ENCODE assay signal across 1 cellular context in genomic region chr22:21694795-21695431, GRCh38.
TF ChIP-seq lines count a peak whose summit lies in the region.

No MANE protein-coding gene starts in this region.

TF ChIP-seq in HEK293, 187 proteins besides CTCF, POLR2A, EP300 and RAD21 (continued from another document):
- TF ChIP-seq, protein P1, sequence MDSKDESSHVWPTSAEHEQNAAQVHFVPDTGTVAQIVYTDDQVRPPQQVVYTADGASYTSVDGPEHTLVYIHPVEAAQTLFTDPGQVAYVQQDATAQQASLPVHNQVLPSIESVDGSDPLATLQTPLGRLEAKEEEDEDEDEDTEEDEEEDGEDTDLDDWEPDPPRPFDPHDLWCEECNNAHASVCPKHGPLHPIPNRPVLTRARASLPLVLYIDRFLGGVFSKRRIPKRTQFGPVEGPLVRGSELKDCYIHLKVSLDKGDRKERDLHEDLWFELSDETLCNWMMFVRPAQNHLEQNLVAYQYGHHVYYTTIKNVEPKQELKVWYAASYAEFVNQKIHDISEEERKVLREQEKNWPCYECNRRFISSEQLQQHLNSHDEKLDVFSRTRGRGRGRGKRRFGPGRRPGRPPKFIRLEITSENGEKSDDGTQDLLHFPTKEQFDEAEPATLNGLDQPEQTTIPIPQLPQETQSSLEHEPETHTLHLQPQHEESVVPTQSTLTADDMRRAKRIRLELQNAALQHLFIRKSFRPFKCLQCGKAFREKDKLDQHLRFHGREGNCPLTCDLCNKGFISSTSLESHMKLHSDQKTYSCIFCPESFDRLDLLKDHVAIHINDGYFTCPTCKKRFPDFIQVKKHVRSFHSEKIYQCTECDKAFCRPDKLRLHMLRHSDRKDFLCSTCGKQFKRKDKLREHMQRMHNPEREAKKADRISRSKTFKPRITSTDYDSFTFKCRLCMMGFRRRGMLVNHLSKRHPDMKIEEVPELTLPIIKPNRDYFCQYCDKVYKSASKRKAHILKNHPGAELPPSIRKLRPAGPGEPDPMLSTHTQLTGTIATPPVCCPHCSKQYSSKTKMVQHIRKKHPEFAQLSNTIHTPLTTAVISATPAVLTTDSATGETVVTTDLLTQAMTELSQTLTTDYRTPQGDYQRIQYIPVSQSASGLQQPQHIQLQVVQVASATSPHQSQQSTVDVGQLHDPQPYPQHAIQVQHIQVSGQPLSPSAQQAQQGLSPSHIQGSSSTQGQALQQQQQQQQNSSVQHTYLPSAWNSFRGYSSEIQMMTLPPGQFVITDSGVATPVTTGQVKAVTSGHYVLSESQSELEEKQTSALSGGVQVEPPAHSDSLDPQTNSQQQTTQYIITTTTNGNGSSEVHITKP (tag by site-specific recombination; IDR thresholded peaks at IDR 0.05), result no peak
- no peak for TF ChIP-seq ZNF133 (tag by site-specific recombination; IDR thresholded peaks at IDR 0.05)
- TF ChIP-seq ZFHX2 (tag by site-specific recombination; conservative IDR thresholded peaks at IDR 0.05), result peak; percentile 85
- no peak for TF ChIP-seq ZNF2 (tag by site-specific recombination; IDR thresholded peaks at IDR 0.05)
